Comparison of ENCODE assay signal across 1 cellular context in genomic region chr20:31414381-31414780, GRCh38.
TF ChIP-seq lines count a peak whose summit lies in the region.

No MANE protein-coding gene starts in this region.

TF ChIP-seq in HepG2, 621 proteins besides CTCF, POLR2A, EP300 and RAD21:
- TF ChIP-seq NR2C2 (CRISPR knock-in tag; IDR thresholded peaks at IDR 0.05; ENCODE audit: borderline replicate concordance) = no peak
- TF ChIP-seq FOSL2 (CRISPR knock-in tag; IDR thresholded peaks at IDR 0.05) = no peak
- TF ChIP-seq ZNF644 (CRISPR knock-in tag; IDR thresholded peaks at IDR 0.05; ENCODE audit: low read depth) = no peak
- TF ChIP-seq TCF12 (IDR thresholded peaks at IDR 0.05) = no peak
- no peak for TF ChIP-seq TCF12 (CRISPR knock-in tag; IDR thresholded peaks at IDR 0.05)
- peak; percentile 79 for TF ChIP-seq CREB1 (IDR thresholded peaks at IDR 0.05)
- TF ChIP-seq CREB1 (CRISPR knock-in tag; IDR thresholded peaks at IDR 0.05) = no peak
- no peak for TF ChIP-seq EHMT2 (IDR thresholded peaks at IDR 0.05; ENCODE audit: borderline replicate concordance, low read depth, low read length)
- no peak for TF ChIP-seq SP4 (CRISPR knock-in tag; IDR thresholded peaks at IDR 0.05)
